In genomic region chr18:22883189-22883588, GRCh38 we compare ENCODE assay signal across 28 cellular contexts.
"Had no signal": no experiment of that assay in that cellular context is flagged by ENCODE, and none has a peak within 500 bp of the region (broad histone marks: within the 10 kb centered on the region; RNA-seq: fewer than 3 reads in every experiment).

No MANE protein-coding gene starts in this region.

- ATAC-seq: activated T-cell treated with anti-CD3 and anti-CD28 coated beads, Interleukin-2, amount 50 U/mL, for 72 hours; Panc1; Right ventricle myocardium inferior; T-cell had no signal

- H3K9me3 ChIP-seq: adrenal gland had no signal

- H3K4me1 ChIP-seq: adrenal gland had no signal

- H3K27ac Mint-ChIP-seq: activated B cell treated with CpG ODN at 0.5 μM for 24 hours; activated CD4-positive, alpha-beta memory T cell treated with anti-CD3 and anti-CD28 coated beads, Interleukin-2, amount 10 ng/mL, durations not matched to agents 7 days and 5 days; activated naive CD4-positive, alpha-beta T cell treated with anti-CD3 and anti-CD28 coated beads, Interleukin-2, amount 10 ng/mL, durations not matched to agents 7 days and 5 days; activated naive CD8-positive, alpha-beta T cell treated with anti-CD3 and anti-CD28 coated beads for 36 hours; activated T-cell treated with anti-CD3 and anti-CD28 coated beads, Interleukin-2, amount 50 U/mL, for 72 hours; activated T-helper 2 cell treated with anti-CD3 and anti-CD28 coated beads, Interferon-gamma antibody, Interleukin-2, Interleukin-4, amounts not matched to agents 10 μg/mL and 5 μg/mL and 100 μg/mL, durations not matched to agents 14 hours and 24 hours and 36 hours; T-cell had no signal

- H3K9me3 Mint-ChIP-seq: activated B cell treated with CpG ODN at 0.5 μM for 24 hours; activated CD4-positive, alpha-beta memory T cell treated with anti-CD3 and anti-CD28 coated beads, Interleukin-2, amount 10 ng/mL, durations not matched to agents 7 days and 5 days; activated naive CD4-positive, alpha-beta T cell treated with anti-CD3 and anti-CD28 coated beads, Interleukin-2, amount 10 ng/mL, durations not matched to agents 7 days and 5 days; activated T-helper 2 cell treated with anti-CD3 and anti-CD28 coated beads, Interferon-gamma antibody, Interleukin-2, Interleukin-4, amounts not matched to agents 10 μg/mL and 5 μg/mL and 100 μg/mL, durations not matched to agents 14 hours and 24 hours and 36 hours; central memory CD8-positive, alpha-beta T cell; T-cell had no signal

- H3K4me3 Mint-ChIP-seq: activated B cell treated with CpG ODN at 0.5 μM for 24 hours; activated CD4-positive, alpha-beta memory T cell treated with anti-CD3 and anti-CD28 coated beads, Interleukin-2, amount 10 ng/mL, durations not matched to agents 7 days and 5 days; activated naive CD4-positive, alpha-beta T cell treated with anti-CD3 and anti-CD28 coated beads, Interleukin-2, amount 10 ng/mL, durations not matched to agents 7 days and 5 days; activated naive CD8-positive, alpha-beta T cell treated with anti-CD3 and anti-CD28 coated beads for 36 hours; activated T-cell treated with anti-CD3 and anti-CD28 coated beads, Interleukin-2, amount 50 U/mL, for 72 hours; central memory CD8-positive, alpha-beta T cell; T-cell had no signal

- DNase-seq: activated B cell treated with CpG ODN at 0.5 μM for 24 hours; activated CD4-positive, alpha-beta memory T cell treated with anti-CD3 and anti-CD28 coated beads, Interleukin-2, amount 10 ng/mL, durations not matched to agents 7 days and 5 days; activated CD4-positive, alpha-beta T cell treated with anti-CD3 and anti-CD28 coated beads, Interleukin-2, amount 50 U/mL, for 1 hour; activated gamma-delta T cell treated with Interleukin-2 at 50 U/mL for 16 hours; activated naive CD4-positive, alpha-beta T cell treated with anti-CD3 and anti-CD28 coated beads, Interleukin-2, amount 10 ng/mL, durations not matched to agents 7 days and 5 days; activated naive CD8-positive, alpha-beta T cell treated with anti-CD3 and anti-CD28 coated beads for 36 hours; activated T-cell treated with anti-CD3 and anti-CD28 coated beads, Interleukin-2, amount 50 U/mL, for 72 hours; adrenal gland; anterior cingulate cortex; KG1; NCI-H1048; NCI-H146; NCI-H187 treated with DMSO at 0.1 percent for 48 hours; NCI-H2081 treated with DMSO at 0.1 percent for 48 hours; NCI-H2171 treated with DMSO at 0.1 percent for 48 hours; NCI-H226; NCI-H82; RPMI8226; T-cell; T-helper 2 cell; T1000 had no signal

- H3K36me3 ChIP-seq: adrenal gland had no signal

- H3K4me3 ChIP-seq: adrenal gland, SK-N-MC had no signal

- H3K27me3 Mint-ChIP-seq: activated B cell treated with CpG ODN at 0.5 μM for 24 hours had no signal

- H3K4me1 Mint-ChIP-seq: activated B cell treated with CpG ODN at 0.5 μM for 24 hours; activated CD4-positive, alpha-beta memory T cell treated with anti-CD3 and anti-CD28 coated beads, Interleukin-2, amount 10 ng/mL, durations not matched to agents 7 days and 5 days; activated naive CD4-positive, alpha-beta T cell treated with anti-CD3 and anti-CD28 coated beads, Interleukin-2, amount 10 ng/mL, durations not matched to agents 7 days and 5 days; activated naive CD8-positive, alpha-beta T cell treated with anti-CD3 and anti-CD28 coated beads for 36 hours; central memory CD8-positive, alpha-beta T cell; T-cell had no signal

- H3K27ac ChIP-seq: adrenal gland, SK-N-MC had no signal

- FAIRE-seq: bronchial epithelial cell, TTC549 had no signal

- H3K27me3 ChIP-seq: adrenal gland had no signal

- H3K36me3 Mint-ChIP-seq: activated naive CD4-positive, alpha-beta T cell treated with anti-CD3 and anti-CD28 coated beads, Interleukin-2, amount 10 ng/mL, durations not matched to agents 7 days and 5 days; activated naive CD8-positive, alpha-beta T cell treated with anti-CD3 and anti-CD28 coated beads for 36 hours; T-cell had no signal
